Comparison of ENCODE assay signal across 4 cellular contexts in the genomic region with DNA sequence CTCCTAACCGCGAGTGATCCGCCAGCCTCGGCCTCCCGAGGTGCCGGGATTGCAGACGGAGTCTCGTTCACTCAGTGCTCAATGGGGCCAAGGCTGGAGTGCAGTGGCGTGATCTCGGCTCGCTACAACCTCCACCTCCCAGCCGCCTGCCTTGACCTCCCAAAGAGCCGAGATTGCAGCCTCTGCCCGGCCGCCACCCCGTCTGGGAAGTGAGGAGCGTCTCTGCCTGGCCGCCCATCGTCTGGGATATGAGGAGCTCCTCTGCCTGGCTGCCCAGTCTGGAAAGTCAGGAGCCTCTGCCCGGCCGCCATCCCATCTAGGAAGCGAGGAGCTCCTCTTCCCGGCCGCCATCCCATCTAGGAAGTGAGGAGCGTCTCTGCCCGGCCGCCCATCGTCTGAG. TPM values are rescaled to one million over a fixed set of nuclear protein-coding genes. Genes with fewer than 3 reads are reported as not detected.
"Had no signal": no experiment of that assay in that cellular context is flagged by ENCODE, and none has a peak within 500 bp of the region (broad histone marks: within the 10 kb centered on the region; RNA-seq: fewer than 3 reads in every experiment).

No MANE protein-coding gene starts in this region.

RNA-seq across cellular contexts. Expression of a gene that starts 58.8 kb away (rescaled TPM):
- total RNA-seq: LHCN-M2, M059J, MCF 10A, NCI-H460 had no signal
